Comparison of ENCODE assay signal across 16 cellular contexts in the genomic region with DNA sequence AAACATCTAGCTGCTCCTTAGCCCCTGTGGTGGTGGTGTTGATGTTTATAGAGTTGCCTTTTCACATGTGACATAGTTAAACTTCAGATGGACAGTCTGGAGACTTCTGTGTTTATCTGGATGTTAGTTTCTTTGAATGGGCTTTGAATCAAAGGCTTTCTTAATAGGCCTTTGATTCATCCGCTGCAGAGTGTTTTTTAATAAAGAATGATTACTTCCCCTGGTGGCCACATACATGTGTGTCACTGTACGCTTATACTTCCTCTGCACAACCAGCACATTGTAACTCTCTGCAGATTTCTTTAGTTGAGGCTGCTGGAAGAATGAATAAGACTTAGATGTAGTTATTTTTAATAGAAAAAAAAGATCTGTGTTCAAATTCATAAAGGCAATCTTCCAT.
DNase-seq lines count a peak whose midpoint lies in the region; ATAC-seq and TF ChIP-seq lines count a peak whose summit lies in the region.
"Had no signal": no experiment of that assay in that cellular context is flagged by ENCODE, and none has a peak within 500 bp of the region (broad histone marks: within the 10 kb centered on the region; RNA-seq: fewer than 3 reads in every experiment).

No MANE protein-coding gene starts in this region.

- H3K27me3 Mint-ChIP-seq in Caco-2 (ENCODE audit: insufficient read depth, unreplicated experiment) = peaks cover 3% of the 10 kb centered on the region
- H3K27me3 Mint-ChIP-seq in T-helper 2 cell treated with Interferon-gamma antibody and Interleukin-4, amounts not matched to agents 5 μg/mL and 100 μg/mL, for 36 hours (ENCODE audit: low read depth) = no peaks in the 10 kb centered on the region
- H3K27me3 Mint-ChIP-seq: activated naive CD4-positive, alpha-beta T cell treated with anti-CD3 and anti-CD28 coated beads, Interleukin-2, amount 10 ng/mL, durations not matched to agents 7 days and 5 days had no signal

- H3K4me3 Mint-ChIP-seq in Caco-2 (ENCODE audit: unreplicated experiment) = no peak overlapping the region
- H3K4me3 Mint-ChIP-seq in T-helper 2 cell treated with Interferon-gamma antibody and Interleukin-4, amounts not matched to agents 5 μg/mL and 100 μg/mL, for 36 hours = no peak overlapping the region
- H3K4me3 Mint-ChIP-seq: activated CD4-positive, alpha-beta T cell treated with anti-CD3 and anti-CD28 coated beads, Interleukin-2, amount 10 ng/mL, durations not matched to agents 7 days and 5 days; activated naive CD4-positive, alpha-beta T cell treated with anti-CD3 and anti-CD28 coated beads, Interleukin-2, amount 10 ng/mL, durations not matched to agents 7 days and 5 days; GM23338 had no signal

- BruUV-seq in A673 (replicated peaks; lab: Mats Ljungman, UMichigan) (no TSS peak), Caco-2 (replicated peaks; lab: Mats Ljungman, UMichigan) (no TSS peak), PC-3 (replicated peaks; lab: Mats Ljungman, UMichigan) (no TSS peak)

- H3K36me3 Mint-ChIP-seq in Caco-2 (ENCODE audit: insufficient read depth, unreplicated experiment) = no peaks in the 10 kb centered on the region
- no peaks in the 10 kb centered on the region for H3K36me3 Mint-ChIP-seq in T-helper 2 cell treated with Interferon-gamma antibody and Interleukin-4, amounts not matched to agents 5 μg/mL and 100 μg/mL, for 36 hours (ENCODE audit: low read depth)
- H3K36me3 Mint-ChIP-seq: activated naive CD4-positive, alpha-beta T cell treated with anti-CD3 and anti-CD28 coated beads, Interleukin-2, amount 10 ng/mL, durations not matched to agents 7 days and 5 days had no signal

- H3K9me2 ChIP-seq in PC-3 (replicated peaks; ENCODE audit: low read length) (no peaks in the 10 kb centered on the region), hepatocyte (replicated peaks; ENCODE audit: insufficient read depth) (no peaks in the 10 kb centered on the region)

- intact Hi-C loops in A673 (cut with micrococcal nuclease; ENCODE audit: unreplicated experiment) (no loop called here), Caco-2 (cut with micrococcal nuclease; ENCODE audit: unreplicated experiment) (loop anchor here (5.0 kb wide), 1 partner anchor 76 kb away; no protein-coding TSS in a partner anchor), PC-3 (cut with micrococcal nuclease) (loop anchor here (1.0 to 2.0 kb wide), 2 partner anchors 73 to 77 kb away; no protein-coding TSS in a partner anchor)

- H4K20me1 ChIP-seq in PC-3 (ENCODE audit: low read length) (no peaks in the 10 kb centered on the region), hepatocyte (ENCODE audit: insufficient read depth, poor library complexity, severe bottlenecking) (no peaks in the 10 kb centered on the region)

- H3K27ac ChIP-seq in A673 (ENCODE audit: low read depth, low read length, poor library complexity, severe bottlenecking) (no peak overlapping the region), PC-3 (ENCODE audit: low read length) (no peak overlapping the region), hepatocyte (no peak overlapping the region)
- H3K27ac ChIP-seq: ascending aorta, HL-60 had no signal

- H3K79me2 ChIP-seq in PC-3 (ENCODE audit: low read length) (no peaks in the 10 kb centered on the region), hepatocyte (no peaks in the 10 kb centered on the region)

- TF ChIP-seq CTCF in A673 (conservative IDR thresholded peaks at IDR 0.05; ENCODE audit: low read depth, low read length) = peak; percentile 45; the same call in 1 of the 2 replicates
- TF ChIP-seq CTCF in Caco-2 (IDR thresholded peaks at IDR 0.05; ENCODE audit: insufficient read depth in 1 of 2, low read depth in 1 of 2, low read length in 1 of 2, severe bottlenecking in 1 of 2, unreplicated experiment in 1 of 2) = peak; percentile 20 to 26
- TF ChIP-seq CTCF in PC-3 (conservative IDR thresholded peaks at IDR 0.05; ENCODE audit: low read depth, low read length) = peak; percentile 51
- peak; percentile 6 for TF ChIP-seq CTCF in hepatocyte (IDR thresholded peaks at IDR 0.05; ENCODE audit: poor library complexity)

- H3K4me1 Mint-ChIP-seq in Caco-2 (ENCODE audit: low read depth, unreplicated experiment) = peaks cover 18% of the 10 kb centered on the region
- H3K4me1 Mint-ChIP-seq in T-helper 2 cell treated with Interferon-gamma antibody and Interleukin-4, amounts not matched to agents 5 μg/mL and 100 μg/mL, for 36 hours (ENCODE audit: low read depth) = no peaks in the 10 kb centered on the region
- H3K4me1 Mint-ChIP-seq: activated CD4-positive, alpha-beta T cell treated with anti-CD3 and anti-CD28 coated beads, Interleukin-2, amount 10 ng/mL, durations not matched to agents 7 days and 5 days; activated naive CD4-positive, alpha-beta T cell treated with anti-CD3 and anti-CD28 coated beads, Interleukin-2, amount 10 ng/mL, durations not matched to agents 7 days and 5 days; GM23338 had no signal

- CTCF ChIA-PET in A673 (lab: Charles Lee) = no interaction called here
- CTCF ChIA-PET in Caco-2 (lab: Charles Lee) = no interaction called here
- CTCF ChIA-PET in PC-3 (lab: Charles Lee) = interaction anchor here (0.6 kb wide), 1 partner anchor 71 kb away, joined by 3 read pairs; no protein-coding TSS in a partner anchor

- peak; percentile 77 for ATAC-seq in PC-3
- ATAC-seq: GM23338, left colon, Panc1 had no signal

- H3K4me1 ChIP-seq in A673 (ENCODE audit: insufficient read depth, low read length, poor library complexity, severe bottlenecking) = no peaks in the 10 kb centered on the region
- peaks cover 13% of the 10 kb centered on the region; the same call in 1 of the 2 replicates for H3K4me1 ChIP-seq in Caco-2
- no peaks in the 10 kb centered on the region for H3K4me1 ChIP-seq in PC-3 (ENCODE audit: insufficient read depth, low read length)
- peaks cover 13% of the 10 kb centered on the region for H3K4me1 ChIP-seq in hepatocyte (ENCODE audit: insufficient read depth)
- H3K4me1 ChIP-seq: ascending aorta had no signal

- no peak overlapping the region for H2AFZ ChIP-seq in PC-3 (ENCODE audit: low read length)
- no peak overlapping the region for H2AFZ ChIP-seq in hepatocyte
- H2AFZ ChIP-seq: GM23338 had no signal

- H3K36me3 ChIP-seq in A673 (ENCODE audit: insufficient read depth, low read length, poor library complexity, severe bottlenecking) = no peaks in the 10 kb centered on the region
- no peaks in the 10 kb centered on the region for H3K36me3 ChIP-seq in Caco-2 (ENCODE audit: control insufficient read depth, insufficient read depth, low read length)
- H3K36me3 ChIP-seq in PC-3 (ENCODE audit: low read depth, low read length) = no peaks in the 10 kb centered on the region
- no peaks in the 10 kb centered on the region for H3K36me3 ChIP-seq in hepatocyte (replicated peaks; ENCODE audit: insufficient read depth, low read depth)

- POLR2A ChIA-PET in A673 (lab: Charles Lee; ENCODE audit: low non-redundant PET) = no interaction called here
- POLR2A ChIA-PET in Caco-2 (lab: Charles Lee) = no interaction called here
- POLR2A ChIA-PET in PC-3 (lab: Charles Lee; ENCODE audit: unreplicated experiment) = no interaction called here

- 67% methylated on average over 2 of the region's 2 CpGs for WGBS in hepatocyte (ENCODE audit: low lambda C conversion rate, missing lambda C conversion rate)

- H3K9me3 Mint-ChIP-seq in Caco-2 (ENCODE audit: unreplicated experiment) = no peaks in the 10 kb centered on the region
- H3K9me3 Mint-ChIP-seq in T-helper 2 cell treated with Interferon-gamma antibody and Interleukin-4, amounts not matched to agents 5 μg/mL and 100 μg/mL, for 36 hours = no peaks in the 10 kb centered on the region
- H3K9me3 Mint-ChIP-seq: activated CD4-positive, alpha-beta T cell treated with anti-CD3 and anti-CD28 coated beads, Interleukin-2, amount 10 ng/mL, durations not matched to agents 7 days and 5 days; activated naive CD4-positive, alpha-beta T cell treated with anti-CD3 and anti-CD28 coated beads, Interleukin-2, amount 10 ng/mL, durations not matched to agents 7 days and 5 days; GM23338 had no signal

- H3F3A ChIP-seq in PC-3 (ENCODE audit: low read length, unreplicated experiment) = no peaks in the 10 kb centered on the region

- H3K9me3 ChIP-seq in A673 (ENCODE audit: low read depth, low read length, poor library complexity, severe bottlenecking) = no peaks in the 10 kb centered on the region
- no peaks in the 10 kb centered on the region for H3K9me3 ChIP-seq in Caco-2
- H3K9me3 ChIP-seq in PC-3 (ENCODE audit: low read length) = no peaks in the 10 kb centered on the region
- no peaks in the 10 kb centered on the region for H3K9me3 ChIP-seq in hepatocyte (ENCODE audit: low read depth)
- H3K9me3 ChIP-seq: ascending aorta had no signal

- H3K4me2 ChIP-seq in PC-3 (ENCODE audit: low read length) (no peak overlapping the region), hepatocyte (no peak overlapping the region)
- H3K4me2 ChIP-seq: GM23338 had no signal

- H3K27ac Mint-ChIP-seq in Caco-2 (ENCODE audit: unreplicated experiment) = no peak overlapping the region
- H3K27ac Mint-ChIP-seq in T-helper 2 cell treated with Interferon-gamma antibody and Interleukin-4, amounts not matched to agents 5 μg/mL and 100 μg/mL, for 36 hours = no peak overlapping the region
- H3K27ac Mint-ChIP-seq: activated CD4-positive, alpha-beta T cell treated with anti-CD3 and anti-CD28 coated beads, Interleukin-2, amount 10 ng/mL, durations not matched to agents 7 days and 5 days; activated naive CD4-positive, alpha-beta T cell treated with anti-CD3 and anti-CD28 coated beads, Interleukin-2, amount 10 ng/mL, durations not matched to agents 7 days and 5 days; GM23338 had no signal

- no peaks in the 10 kb centered on the region for H3K27me3 ChIP-seq in A673 (replicated peaks; ENCODE audit: insufficient read depth, low read depth, low read length, poor library complexity)
- no peaks in the 10 kb centered on the region for H3K27me3 ChIP-seq in Caco-2 (replicated peaks; ENCODE audit: control insufficient read depth, insufficient read depth, low read length)
- H3K27me3 ChIP-seq in PC-3 (ENCODE audit: low read length) = no peaks in the 10 kb centered on the region
- H3K27me3 ChIP-seq in hepatocyte = no peaks in the 10 kb centered on the region
- H3K27me3 ChIP-seq: ascending aorta had no signal

- H3K9ac ChIP-seq in PC-3 (ENCODE audit: low read length) = no peak overlapping the region

- H3K4me3 ChIP-seq in A673 (ENCODE audit: low read depth, low read length, poor library complexity, severe bottlenecking) (no peak overlapping the region), Caco-2 (ENCODE audit: low read depth, low read length) (no peak overlapping the region), PC-3 (ENCODE audit: low read length) (no peak overlapping the region), hepatocyte (no peak overlapping the region)
- H3K4me3 ChIP-seq: ascending aorta, GM23338 had no signal

- peak; percentile 14 for DNase-seq in A673 (ENCODE audit: low spot score)
- DNase-seq in Caco-2 = no peak
- peak; percentile 8 for DNase-seq in PC-3
- no peak for DNase-seq in hepatocyte (ENCODE audit: low spot score)
- DNase-seq in T-helper 2 cell treated with Interferon-gamma antibody and Interleukin-4, amounts not matched to agents 5 μg/mL and 100 μg/mL, for 36 hours (ENCODE audit: low spot score) = no peak
- DNase-seq in superior temporal gyrus (ENCODE audit: extremely low spot score) = no peak
- no peak for DNase-seq in activated CD8-positive, alpha-beta memory T cell treated with anti-CD3 and anti-CD28 coated beads for 24 hours
- DNase-seq: activated CD4-positive, alpha-beta T cell treated with anti-CD3 and anti-CD28 coated beads, Interleukin-2, amount 10 ng/mL, durations not matched to agents 7 days and 5 days; activated naive CD4-positive, alpha-beta T cell treated with anti-CD3 and anti-CD28 coated beads, Interleukin-2, amount 10 ng/mL, durations not matched to agents 7 days and 5 days; AML-193; foreskin fibroblast; left colon had no signal

Comparison
In these comparisons a context has a peak if more than half of its experiments do, and no peak if none do; other contexts are left out.
1. DNase-seq: peak in A673 (single experiment) and PC-3 (single experiment); none in Caco-2 (0 of 2), hepatocyte (single experiment), T-helper 2 cell treated with Interferon-gamma antibody and Interleukin-4, amounts not matched to agents 5 μg/mL and 100 μg/mL, for 36 hours (single experiment), superior temporal gyrus (single experiment) and activated CD8-positive, alpha-beta memory T cell treated with anti-CD3 and anti-CD28 coated beads for 24 hours (single experiment).
2. Peak in every context shown above with its lines, with median percentiles within 50 percentile points of each other: CTCF ChIP-seq.